ENCODE assay signal across 27 cellular contexts in genomic region chr3:169594402-169594801, GRCh38.
"Had no signal": no experiment of that assay in that cellular context is flagged by ENCODE, and none has a peak within 500 bp of the region (broad histone marks: within the 10 kb centered on the region; RNA-seq: fewer than 3 reads in every experiment).

No MANE protein-coding gene starts in this region.

- H3K27ac Mint-ChIP-seq: nephron; neural progenitor cell; progenitor cell of endocrine pancreas; stimulated activated effector memory CD8-positive, alpha-beta T cell treated with anti-CD3 and anti-CD28 coated beads, Interleukin-12 subunit alpha, Interleukin-12 subunit beta, amount 100 ng/mL, for 72 hours; stimulated activated naive B cell treated with anti-CD40 and anti-IgM and Interleukin-4, amounts not matched to agents 10 μg/mL and 1 μg/mL and 100 μg/mL, for 72 hours; stimulated activated naive CD8-positive, alpha-beta T cell treated with anti-CD3 and anti-CD28 coated beads, Interleukin-15, Interleukin-2, amounts not matched to agents 100 ng/mL and 50 ng/mL, for 24 hours had no signal

- H3K27me3 ChIP-seq: neural progenitor cell, ovary, right lobe of liver, sigmoid colon, stomach, thyroid gland, tibial nerve, upper lobe of left lung, vagina had no signal

- H3K4me1 Mint-ChIP-seq: nephron; stimulated activated naive B cell treated with anti-CD40 and anti-IgM and Interleukin-4, amounts not matched to agents 10 μg/mL and 1 μg/mL and 100 μg/mL, for 72 hours had no signal

- H3K9me3 ChIP-seq: ovary, psoas muscle, right lobe of liver, sigmoid colon, stomach, thoracic aorta, thyroid gland, tibial nerve, upper lobe of left lung, vagina had no signal

- FAIRE-seq: small intestine, urothelium cell line had no signal

- DNase-seq: occipital lobe; ovary; psoas muscle; right cardiac atrium; right lobe of liver; sigmoid colon; small intestine; stimulated activated CD4-positive, alpha-beta T cell treated with anti-CD3 and anti-CD28 coated beads, Interleukin-15, amount 100 ng/mL, for 24 hours; stimulated activated CD4-positive, alpha-beta T cell treated with anti-CD3 and anti-CD28 coated beads, Interleukin-2, amount 100 ng/mL, for 24 hours; stimulated activated CD4-positive, alpha-beta T cell treated with anti-CD3 and anti-CD28 coated beads, Interleukin-2, amount 100 ng/mL, for 48 hours; stimulated activated CD4-positive, alpha-beta T cell treated with anti-CD3 and anti-CD28 coated beads, Interleukin-4, amount 100 ng/mL, for 24 hours; stimulated activated naive B cell treated with anti-CD40 and anti-IgM and Interleukin-4, amounts not matched to agents 10 μg/mL and 1 μg/mL and 100 μg/mL, for 72 hours; stimulated activated naive CD4-positive, alpha-beta T cell treated with Interleukin-2 at 50 U/mL for 16 hours; stomach; thyroid gland; trophoblast cell; upper lobe of left lung had no signal

- H3K9ac ChIP-seq: neural progenitor cell, parathyroid adenoma had no signal

- H3K9me3 Mint-ChIP-seq: nephron; neural progenitor cell; stimulated activated effector memory CD8-positive, alpha-beta T cell treated with anti-CD3 and anti-CD28 coated beads, Interleukin-12 subunit alpha, Interleukin-12 subunit beta, amount 100 ng/mL, for 72 hours; stimulated activated naive B cell treated with anti-CD40 and anti-IgM and Interleukin-4, amounts not matched to agents 10 μg/mL and 1 μg/mL and 100 μg/mL, for 72 hours; stimulated activated naive CD8-positive, alpha-beta T cell treated with anti-CD3 and anti-CD28 coated beads, Interleukin-15, Interleukin-2, amounts not matched to agents 100 ng/mL and 50 ng/mL, for 24 hours had no signal

- H2AFZ ChIP-seq: neural progenitor cell, parathyroid adenoma had no signal

- ATAC-seq: psoas muscle; right cardiac atrium; right lobe of liver; stimulated activated effector memory CD8-positive, alpha-beta T cell treated with anti-CD3 and anti-CD28 coated beads, Interleukin-12 subunit alpha, Interleukin-12 subunit beta, amount 100 ng/mL, for 72 hours; stimulated activated naive B cell treated with anti-CD40 and anti-IgM and Interleukin-4, amounts not matched to agents 10 μg/mL and 1 μg/mL and 100 μg/mL, for 72 hours had no signal

- H3K4me2 ChIP-seq: neural progenitor cell had no signal

- H3K4me3 ChIP-seq: neural progenitor cell, ovary, psoas muscle, right lobe of liver, sigmoid colon, stomach, thoracic aorta, thyroid gland, tibial nerve, upper lobe of left lung, vagina had no signal

- H3K79me2 ChIP-seq: parathyroid adenoma had no signal

- H3K27me3 Mint-ChIP-seq: progenitor cell of endocrine pancreas had no signal

- H3K27ac ChIP-seq: neural progenitor cell, ovary, parathyroid adenoma, psoas muscle, right lobe of liver, sigmoid colon, stomach, thoracic aorta, thyroid gland, tibial nerve, upper lobe of left lung, vagina had no signal

- H3K4me1 ChIP-seq: neural progenitor cell, parathyroid adenoma, psoas muscle, right lobe of liver, sigmoid colon, thyroid gland, vagina had no signal

- H3K36me3 Mint-ChIP-seq: stimulated activated effector memory CD8-positive, alpha-beta T cell treated with anti-CD3 and anti-CD28 coated beads, Interleukin-12 subunit alpha, Interleukin-12 subunit beta, amount 100 ng/mL, for 72 hours; stimulated activated naive B cell treated with anti-CD40 and anti-IgM and Interleukin-4, amounts not matched to agents 10 μg/mL and 1 μg/mL and 100 μg/mL, for 72 hours had no signal

- H3K36me3 ChIP-seq: neural progenitor cell, ovary, right lobe of liver, sigmoid colon, stomach, thoracic aorta, thyroid gland, tibial nerve, upper lobe of left lung, vagina had no signal

- H3K4me3 Mint-ChIP-seq: nephron; neural progenitor cell; stimulated activated effector memory CD8-positive, alpha-beta T cell treated with anti-CD3 and anti-CD28 coated beads, Interleukin-12 subunit alpha, Interleukin-12 subunit beta, amount 100 ng/mL, for 72 hours; stimulated activated naive B cell treated with anti-CD40 and anti-IgM and Interleukin-4, amounts not matched to agents 10 μg/mL and 1 μg/mL and 100 μg/mL, for 72 hours; stimulated activated naive CD8-positive, alpha-beta T cell treated with anti-CD3 and anti-CD28 coated beads, Interleukin-15, Interleukin-2, amounts not matched to agents 100 ng/mL and 50 ng/mL, for 24 hours had no signal
